8 cellular contexts compared by ENCODE assay signal in the genomic region with DNA sequence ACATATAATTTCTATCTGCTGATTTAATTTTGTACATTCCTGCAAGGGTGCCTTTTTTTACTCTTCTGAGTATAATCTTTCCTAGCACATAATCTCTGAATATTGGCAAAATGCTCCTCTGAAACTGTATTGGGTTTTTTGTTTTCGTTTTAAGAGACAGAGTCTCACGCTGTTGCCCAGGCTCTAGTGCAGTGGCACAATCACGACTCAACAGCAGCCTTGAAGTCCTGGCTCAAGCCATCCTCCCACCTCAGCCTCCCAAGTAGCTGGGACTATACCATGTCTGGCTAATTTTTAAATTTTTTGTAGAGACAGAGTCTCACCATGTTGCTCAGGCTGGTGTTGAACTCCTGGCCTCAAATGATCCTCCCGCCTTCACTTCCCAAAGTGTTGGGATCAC.
DNase-seq lines count a peak whose midpoint lies in the region; ATAC-seq, FAIRE-seq and TF ChIP-seq lines count a peak whose summit lies in the region.

No MANE protein-coding gene starts in this region.

- H3K18ac ChIP-seq in mesenchymal stem cell (ENCODE audit: low read depth in 1 of 2, low read length in 2 of 2): peak overlapping the region; percentile 5 to 70

- no peak for TF ChIP-seq RAD21 in GM12878 (IDR thresholded peaks at IDR 0.05; ENCODE audit: insufficient read depth, low read depth, low read length)

- TF ChIP-seq CTCF in heart left ventricle (IDR thresholded peaks at IDR 0.05) (no peak), GM12878 (IDR thresholded peaks at IDR 0.05 in 2 of 3, conservative IDR thresholded peaks at IDR 0.05 in 1 of 3; ENCODE audit: control insufficient read depth in 2 of 3, extremely low read depth in 1 of 3, insufficient read depth in 1 of 3, low read depth in 3 of 3, low read length in 3 of 3) (no peak), upper lobe of left lung (IDR thresholded peaks at IDR 0.05) (no peak)

- BruUV-seq in GM12878 (replicated peaks; lab: Mats Ljungman, UMichigan): no TSS peak

- H3K27ac ChIP-seq in heart left ventricle (peak overlapping the region in 10 of 12 donors; percentile 78 to 94 (median 84)), GM12878 (ENCODE audit: control insufficient read depth, insufficient read depth) (peak overlapping the region; percentile 96), mesenchymal stem cell (ENCODE audit: low read length, poor library complexity, severe bottlenecking) (peak overlapping the region; percentile 67), upper lobe of left lung (peak overlapping the region; percentile 93 to 95 (median 94))

- RAD21 ChIA-PET in GM12878 (lab: Charles Lee; ENCODE audit: unreplicated experiment): interaction anchor here (1.2 to 10.8 kb wide), 9 partner anchors 11 to 73 kb away, joined by 3 to 195 read pairs (median 11); no protein-coding TSS in a partner anchor

- CTCF ChIA-PET in GM12878 (lab: Yijun Ruan, JAX): interaction anchor here (1.0 to 7.0 kb wide), 5 partner anchors 10 to 58 kb away, joined by 3 to 79 read pairs (median 8); no protein-coding TSS in a partner anchor

- H3K79me1 ChIP-seq in mesenchymal stem cell (replicated peaks; ENCODE audit: low read length, poor library complexity, severe bottlenecking): peaks cover 2% of the 10 kb centered on the region

- TF ChIP-seq POLR2A in heart left ventricle (IDR thresholded peaks at IDR 0.05) (no peak), GM12878 (IDR thresholded peaks at IDR 0.05; ENCODE audit: low read depth, low read length) (no peak), upper lobe of left lung (IDR thresholded peaks at IDR 0.05) (no peak)

- H3K4me3 ChIP-seq in heart left ventricle (peak overlapping the region in 7 of 12 donors; percentile 25 to 67 (median 56)), GM12878 (peak overlapping the region; percentile 99), mesenchymal stem cell (ENCODE audit: insufficient read depth in 1 of 2, low read depth in 1 of 2, low read length in 2 of 2) (peak overlapping the region; percentile 38 to 76), upper lobe of left lung (peak overlapping the region in 3 of 4 donors; percentile 53 to 66 (median 58))

- peak overlapping the region in 1 of 2 experiments; percentile 32 for H3K4ac ChIP-seq in mesenchymal stem cell (ENCODE audit: low read depth in 1 of 2, low read length in 2 of 2)

- H2BK15ac ChIP-seq in mesenchymal stem cell (ENCODE audit: low read depth, poor library complexity, severe bottlenecking): no peak overlapping the region

- H2BK12ac ChIP-seq in mesenchymal stem cell (ENCODE audit: low read length in 2 of 2): peak overlapping the region in 1 of 2 experiments; percentile 66

- no peak overlapping the region for H2BK5ac ChIP-seq in mesenchymal stem cell (ENCODE audit: low read depth, low read length, poor library complexity, severe bottlenecking)

- 44 to 61% (median 48%) methylated on average over 3 to 4 of the region's 4 CpGs for WGBS in heart left ventricle, 4 donors
- WGBS in GM12878 (ENCODE audit: insufficient coverage, insufficient replicate concordance, low lambda C conversion rate, missing lambda C conversion rate): 26% methylated on average over 4 of the region's 4 CpGs
- WGBS in mesenchymal stem cell: 58% methylated on average over 3 of the region's 4 CpGs
- WGBS in upper lobe of left lung, 2 donors: 34 to 50% methylated on average over 3 to 4 of the region's 4 CpGs

- SMC1A ChIA-PET in GM12878 (lab: Charles Lee; ENCODE audit: uncharacterized antibody, unreplicated experiment): interaction anchor here (0.7 to 21.8 kb wide), 12 partner anchors 15 to 120 kb away, joined by 3 to 569 read pairs (median 6); no protein-coding TSS in a partner anchor

- intact Hi-C loops in heart left ventricle (cut with DNase I) (loop anchor here in 2 of 10 donors (5.0 kb wide), 2 partner anchors 34 to 36 kb away; no protein-coding TSS in a partner anchor), left cardiac atrium (cut with DNase I) (no loop called here), GM12878 (cut with micrococcal nuclease; ENCODE audit: unreplicated experiment) (loop anchor here (2.0 to 10.0 kb wide), 2 partner anchors 74 to 596 kb away; no protein-coding TSS in a partner anchor)

- POLR2A ChIA-PET in GM12878 (lab: Charles Lee): interaction anchor here (0.7 to 14.4 kb wide), 11 partner anchors 12 to 591 kb away, joined by 3 to 504 read pairs (median 4); no protein-coding TSS in a partner anchor

- FAIRE-seq in GM12878 (lab: Jason Lieb, UNC) (no peak), GM19239 (lab: Jason Lieb, UNC) (no peak)

- no peaks in the 10 kb centered on the region for H3K9me3 ChIP-seq in heart left ventricle
- H3K9me3 ChIP-seq in GM12878 (replicated peaks; ENCODE audit: control insufficient read depth, insufficient read depth, low read length): no peaks in the 10 kb centered on the region
- H3K9me3 ChIP-seq in mesenchymal stem cell (ENCODE audit: control insufficient read depth, low read length): no peaks in the 10 kb centered on the region
- H3K9me3 ChIP-seq in upper lobe of left lung: no peaks in the 10 kb centered on the region

- no peaks in the 10 kb centered on the region for H4K20me1 ChIP-seq in GM12878 (ENCODE audit: control insufficient read depth, insufficient read depth)

- in situ Hi-C loops in GM12878 (cut with MboI): no loop called here

- H3K36me3 ChIP-seq in heart left ventricle: peaks cover 0 to 7% (median 0%) of the 10 kb centered on the region in 9 donors
- peaks cover 0 to 6% of the 10 kb centered on the region in 2 experiments; a peak in 1 of 4 replicates for H3K36me3 ChIP-seq in GM12878 (ENCODE audit: control insufficient read depth in 2 of 2, insufficient read depth in 2 of 2, low read length in 1 of 2)
- peaks cover 0 to 8% of the 10 kb centered on the region in 2 experiments for H3K36me3 ChIP-seq in mesenchymal stem cell (ENCODE audit: control insufficient read depth in 1 of 2, insufficient read depth in 2 of 2, low read depth in 1 of 2, low read length in 2 of 2)
- peaks cover 0 to 9% (median 0%) of the 10 kb centered on the region in 4 donors for H3K36me3 ChIP-seq in upper lobe of left lung

- H2AFZ ChIP-seq in GM12878 (ENCODE audit: control insufficient read depth, low read depth, low read length): no peak overlapping the region
- H2AFZ ChIP-seq in mesenchymal stem cell (ENCODE audit: low read depth, low read length): no peak overlapping the region

- H3K4me1 ChIP-seq in heart left ventricle (peaks cover 24 to 94% (median 82%) of the 10 kb centered on the region in 12 donors), GM12878 (ENCODE audit: control insufficient read depth, insufficient read depth, low read length) (peaks cover 24% of the 10 kb centered on the region), mesenchymal stem cell (ENCODE audit: control insufficient read depth, insufficient read depth, low read depth, low read length) (peaks cover 13% of the 10 kb centered on the region), upper lobe of left lung (peaks cover 45 to 80% (median 59%) of the 10 kb centered on the region in 4 donors)

- H3K27me3 ChIP-seq in heart left ventricle (no peaks in the 10 kb centered on the region), GM12878 (replicated peaks in 1 of 2; ENCODE audit: control insufficient read depth in 2 of 2, insufficient read depth in 2 of 2, low read length in 1 of 2) (no peaks in the 10 kb centered on the region), mesenchymal stem cell (ENCODE audit: control insufficient read depth in 1 of 2, insufficient read depth in 1 of 2, low read length in 2 of 2) (no peaks in the 10 kb centered on the region), upper lobe of left lung (no peaks in the 10 kb centered on the region)

- peak overlapping the region; percentile 34 for H2BK120ac ChIP-seq in mesenchymal stem cell (ENCODE audit: low read depth, low read length)

- H4K91ac ChIP-seq in mesenchymal stem cell (ENCODE audit: low read length): no peak overlapping the region

- DNase-seq in heart left ventricle (no peak), left cardiac atrium (no peak), GM12878 (ENCODE audit: low read depth, low spot score) (no peak), mesenchymal stem cell (no peak), upper lobe of left lung (no peak), GM19239 (ENCODE audit: insufficient read length, low spot score) (no peak), NCI-H2029 treated with DMSO at 0.1 percent for 48 hours (lab: John Stamatoyannopoulos, UW) (no peak)
- DNase-seq in central memory CD4-positive, alpha-beta T cell: no peak

- no peak overlapping the region for H3K23ac ChIP-seq in mesenchymal stem cell (ENCODE audit: low read length in 2 of 2)

- no peak overlapping the region for H2AK5ac ChIP-seq in mesenchymal stem cell (ENCODE audit: low read length, severe bottlenecking)

- H3K4me2 ChIP-seq in GM12878 (ENCODE audit: control insufficient read depth, insufficient read depth) (peak overlapping the region; percentile 87), mesenchymal stem cell (ENCODE audit: low read length, poor library complexity, severe bottlenecking) (peak overlapping the region; percentile 65)

- no peak overlapping the region for H3K14ac ChIP-seq in mesenchymal stem cell (ENCODE audit: low read length in 2 of 2)

- peak overlapping the region; percentile 85 for H3K9ac ChIP-seq in GM12878 (ENCODE audit: control insufficient read depth, insufficient read depth, low read length)
- H3K9ac ChIP-seq in mesenchymal stem cell (ENCODE audit: low read length): peak overlapping the region; percentile 89

- ATAC-seq in heart left ventricle (no peak), left cardiac atrium (no peak), GM12878 (0 out of 3 replicates have a peak, but pooled peaks have one; percentile 4), upper lobe of left lung (ENCODE audit: low FRiP score in 2 of 2) (no peak)

- H4K8ac ChIP-seq in mesenchymal stem cell (ENCODE audit: low read length): no peak overlapping the region

- TF ChIP-seq EP300 in GM12878 (IDR thresholded peaks at IDR 0.05; ENCODE audit: borderline replicate concordance in 1 of 2, control insufficient read depth in 1 of 2, low read depth in 2 of 2, low read length in 2 of 2) (no peak), upper lobe of left lung (IDR thresholded peaks at IDR 0.05) (no peak)

- H3K79me2 ChIP-seq in GM12878 (ENCODE audit: control insufficient read depth, insufficient read depth, low read length): peaks cover 83% of the 10 kb centered on the region

TF ChIP-seq in GM12878, 131 proteins besides CTCF, POLR2A, EP300 and RAD21 (continues in another document):
- TF ChIP-seq BMI1 (IDR thresholded peaks at IDR 0.05; ENCODE audit: borderline replicate concordance) (no peak), POLR2AphosphoS2 (IDR thresholded peaks at IDR 0.05; ENCODE audit: low read depth, low read length) (no peak), CBFB (IDR thresholded peaks at IDR 0.05; ENCODE audit: low read depth) (no peak), RCOR1 (conservative IDR thresholded peaks at IDR 0.05; ENCODE audit: low read depth, low read length) (no peak), CBX3 (IDR thresholded peaks at IDR 0.05; ENCODE audit: borderline replicate concordance, low read depth) (no peak)
